ENCODE assay signal across 9 cellular contexts in genomic region chr4:15234585-15235126, GRCh38.
DNase-seq lines count a peak whose midpoint lies in the region; ATAC-seq, FAIRE-seq and TF ChIP-seq lines count a peak whose summit lies in the region.
"Had no signal": no experiment of that assay in that cellular context is flagged by ENCODE, and none has a peak within 500 bp of the region (broad histone marks: within the 10 kb centered on the region; RNA-seq: fewer than 3 reads in every experiment).

No MANE protein-coding gene starts in this region.

- H3K18ac ChIP-seq in mesenchymal stem cell (ENCODE audit: low read depth in 1 of 2, low read length in 2 of 2): no peak overlapping the region

- POLR2A ChIA-PET in MCF 10A (lab: Yijun Ruan, JAX): interaction anchor here (0.8 to 1.1 kb wide), 2 partner anchors 217 to 447 kb away, joined by 4 to 7 read pairs; partner anchors contain the start of gene FAM200B

- peak overlapping the region in 1 of 2 experiments; percentile 26 for H3K4me3 ChIP-seq in mesenchymal stem cell (ENCODE audit: insufficient read depth in 1 of 2, low read depth in 1 of 2, low read length in 2 of 2)
- H3K4me3 ChIP-seq in kidney (ENCODE audit: low read length in 2 of 2): no peak overlapping the region

- H2AFZ ChIP-seq in mesenchymal stem cell (ENCODE audit: low read depth, low read length): no peak overlapping the region

- CTCF ChIA-PET in MCF 10A (lab: Yijun Ruan, JAX): interaction anchor here (0.6 to 8.1 kb wide), 5 partner anchors 36 to 223 kb away, joined by 3 to 122 read pairs (median 3); no protein-coding TSS in a partner anchor

- peaks cover 17% of the 10 kb centered on the region for H3K4me1 Mint-ChIP-seq in MCF 10A (ENCODE audit: insufficient read depth, unreplicated experiment)

- H2BK5ac ChIP-seq in mesenchymal stem cell (ENCODE audit: low read depth, low read length, poor library complexity, severe bottlenecking): no peak overlapping the region

- H3K79me1 ChIP-seq in mesenchymal stem cell (replicated peaks; ENCODE audit: low read length, poor library complexity, severe bottlenecking): no peaks in the 10 kb centered on the region

- no peak overlapping the region for H2AK5ac ChIP-seq in mesenchymal stem cell (ENCODE audit: low read length, severe bottlenecking)

- H3K36me3 Mint-ChIP-seq in MCF 10A (ENCODE audit: insufficient read depth, unreplicated experiment): no peaks in the 10 kb centered on the region

- no peak overlapping the region for H3K4me3 Mint-ChIP-seq in MCF 10A (ENCODE audit: unreplicated experiment)

- ATAC-seq in GM18873 (IDR thresholded peaks at IDR 0.05; ENCODE audit: low FRiP score, unreplicated experiment): no peak
- no peak for ATAC-seq in HG03095 (IDR thresholded peaks at IDR 0.05; ENCODE audit: unreplicated experiment)

- no peak overlapping the region for H3K4me2 ChIP-seq in mesenchymal stem cell (ENCODE audit: low read length, poor library complexity, severe bottlenecking)

- H3K27me3 Mint-ChIP-seq in MCF 10A (ENCODE audit: insufficient read depth, unreplicated experiment): no peaks in the 10 kb centered on the region

- FAIRE-seq in HTR-8/SVneo (lab: Jason Lieb, UNC): no peak
- FAIRE-seq in kidney (lab: Jason Lieb, UNC): no peak

- TF ChIP-seq CTCF in MCF 10A (IDR thresholded peaks at IDR 0.05; ENCODE audit: unreplicated experiment): no peak
- no peak for TF ChIP-seq CTCF in kidney (IDR thresholded peaks at IDR 0.05; ENCODE audit: borderline replicate concordance, extremely low read depth, insufficient read depth)

- no peak overlapping the region for H2BK120ac ChIP-seq in mesenchymal stem cell (ENCODE audit: low read depth, low read length)

- H3K4ac ChIP-seq in mesenchymal stem cell (ENCODE audit: low read depth in 1 of 2, low read length in 2 of 2): no peak overlapping the region

- BruUV-seq in MCF 10A (replicated peaks; lab: Mats Ljungman, UMichigan): no TSS peak

- H3K23ac ChIP-seq in mesenchymal stem cell (ENCODE audit: low read length in 2 of 2): no peak overlapping the region

- no peak overlapping the region for H2BK12ac ChIP-seq in mesenchymal stem cell (ENCODE audit: low read length in 2 of 2)

- H4K8ac ChIP-seq in mesenchymal stem cell (ENCODE audit: low read length): no peak overlapping the region

- no peak overlapping the region for H2BK15ac ChIP-seq in mesenchymal stem cell (ENCODE audit: low read depth, poor library complexity, severe bottlenecking)

- no peak overlapping the region for H3K27ac Mint-ChIP-seq in MCF 10A (ENCODE audit: low read depth, unreplicated experiment)

- DNase-seq in AG08395 (ENCODE audit: low spot score) (peak; percentile 89), HTR-8/SVneo (ENCODE audit: insufficient read length, low spot score) (peak; percentile 38), MCF 10A (ENCODE audit: unreplicated experiment) (peak; percentile 79), mesenchymal stem cell (peak; percentile 97), 8988T (no peak), kidney (no peak)
- DNase-seq: activated naive CD4-positive, alpha-beta T cell had no signal

- H3K4me1 ChIP-seq in mesenchymal stem cell (ENCODE audit: control insufficient read depth, insufficient read depth, low read depth, low read length) (peaks cover 13% of the 10 kb centered on the region), kidney (ENCODE audit: control insufficient read depth in 1 of 2, insufficient read depth in 1 of 2, low read depth in 1 of 2, low read length in 2 of 2) (peaks cover 4 to 12% of the 10 kb centered on the region in 2 donors)

- H3K27ac ChIP-seq in mesenchymal stem cell (ENCODE audit: low read length, poor library complexity, severe bottlenecking) (peak overlapping the region; percentile 34), kidney (ENCODE audit: low read depth in 2 of 2, low read length in 2 of 2) (no peak overlapping the region)

- H3K36me3 ChIP-seq in mesenchymal stem cell (ENCODE audit: control insufficient read depth in 1 of 2, insufficient read depth in 2 of 2, low read depth in 1 of 2, low read length in 2 of 2): no peaks in the 10 kb centered on the region
- no peaks in the 10 kb centered on the region for H3K36me3 ChIP-seq in kidney (ENCODE audit: control insufficient read depth in 1 of 2, insufficient read depth in 2 of 2, low read length in 2 of 2)

- peaks cover 0 to 12% of the 10 kb centered on the region in 2 experiments for H3K27me3 ChIP-seq in mesenchymal stem cell (ENCODE audit: control insufficient read depth in 1 of 2, insufficient read depth in 1 of 2, low read length in 2 of 2)

- H3K9ac ChIP-seq in mesenchymal stem cell (ENCODE audit: low read length) (peak overlapping the region; percentile 70), kidney (ENCODE audit: low read length in 2 of 2) (no peak overlapping the region)

- H3K9me3 ChIP-seq in mesenchymal stem cell (ENCODE audit: control insufficient read depth, low read length) (no peaks in the 10 kb centered on the region), kidney (ENCODE audit: control insufficient read depth in 1 of 2, low read length in 2 of 2) (no peaks in the 10 kb centered on the region)

- intact Hi-C loops in MCF 10A (cut with micrococcal nuclease) (no loop called here), kidney (cut with DNase I) (loop anchor here (10.0 kb wide), 1 partner anchor 220 kb away; no protein-coding TSS in a partner anchor)

- no peak overlapping the region for H4K91ac ChIP-seq in mesenchymal stem cell (ENCODE audit: low read length)

- H3K14ac ChIP-seq in mesenchymal stem cell (ENCODE audit: low read length in 2 of 2): no peak overlapping the region

- WGBS in mesenchymal stem cell: 27% methylated on average over 3 of the region's 3 CpGs

- no peaks in the 10 kb centered on the region for H3K9me3 Mint-ChIP-seq in MCF 10A (ENCODE audit: unreplicated experiment)

Comparison
In these comparisons a context has a peak if more than half of its experiments do, and no peak if none do; other contexts are left out.
1. DNase-seq: peak in AG08395 (single experiment), HTR-8/SVneo (single experiment), MCF 10A (single experiment) and mesenchymal stem cell (single experiment); none in 8988T (single experiment) and kidney (single experiment).